39 cellular contexts compared by ENCODE assay signal in genomic region chr3:169255506-169255905, GRCh38.
"Had no signal": no experiment of that assay in that cellular context is flagged by ENCODE, and none has a peak within 500 bp of the region (broad histone marks: within the 10 kb centered on the region; RNA-seq: fewer than 3 reads in every experiment).

No MANE protein-coding gene starts in this region.

- H3K36me3 ChIP-seq: adrenal gland, ascending aorta, brain microvascular endothelial cell, breast epithelium, cardiac muscle cell had no signal

- H3K9me3 ChIP-seq: adrenal gland, ascending aorta, body of pancreas, breast epithelium had no signal

- H3K9me3 Mint-ChIP-seq: activated naive CD4-positive, alpha-beta T cell treated with anti-CD3 and anti-CD28 coated beads for 36 hours; activated naive CD4-positive, alpha-beta T cell treated with anti-CD3 and anti-CD28 coated beads, Interleukin-2, amount 10 ng/mL, durations not matched to agents 7 days and 5 days; activated naive CD4-positive, alpha-beta T cell treated with anti-CD3 and anti-CD28 coated beads, Interleukin-2, amount 50 U/mL, for 24 hours; activated naive CD4-positive, alpha-beta T cell treated with anti-CD3 and anti-CD28 coated beads, Interleukin-2, amount 50 U/mL, for 72 hours; activated naive CD8-positive, alpha-beta T cell treated with anti-CD3 and anti-CD28 coated beads, Interleukin-2, amount 10 ng/mL, durations not matched to agents 7 days and 5 days; activated naive CD8-positive, alpha-beta T cell treated with anti-CD3 and anti-CD28 coated beads, Interleukin-2, amount 50 U/mL, for 24 hours; activated T-cell treated with anti-CD3 and anti-CD28 coated beads, Interleukin-2, amount 50 U/mL, for 24 hours; activated T-cell treated with anti-CD3 and anti-CD28 coated beads, Interleukin-2, amount 50 U/mL, for 4 hours; activated T-helper 1 cell treated with anti-CD3 and anti-CD28 coated beads, Interleukin-12 subunit alpha, Interleukin-12 subunit beta, Interleukin-2, Interleukin-4 antibody, amounts not matched to agents 30 ng/mL and 10 ng/mL and 1 ng/mL, durations not matched to agents 14 hours and 24 hours and 36 hours; activated T-helper 17 cell treated with anti-CD3 and anti-CD28 coated beads, Interleukin-2, amount 50 U/mL, for 72 hours; activated T-helper 2 cell treated with anti-CD3 and anti-CD28 coated beads, Interferon-gamma antibody, Interleukin-2, Interleukin-4, amounts not matched to agents 10 μg/mL and 5 μg/mL and 100 μg/mL, durations not matched to agents 14 hours and 24 hours and 36 hours; brain; central memory CD8-positive, alpha-beta T cell had no signal

- H3K4me3 ChIP-seq: adrenal gland, ascending aorta, body of pancreas, breast epithelium, cardiac muscle cell had no signal

- H3K4me1 ChIP-seq: adrenal gland, breast epithelium had no signal

- H3K4me3 Mint-ChIP-seq: activated naive CD4-positive, alpha-beta T cell treated with anti-CD3 and anti-CD28 coated beads for 36 hours; activated naive CD4-positive, alpha-beta T cell treated with anti-CD3 and anti-CD28 coated beads, Interleukin-2, amount 10 ng/mL, durations not matched to agents 7 days and 5 days; activated naive CD4-positive, alpha-beta T cell treated with anti-CD3 and anti-CD28 coated beads, Interleukin-2, amount 50 U/mL, for 24 hours; activated naive CD8-positive, alpha-beta T cell; activated naive CD8-positive, alpha-beta T cell treated with anti-CD3 and anti-CD28 coated beads for 36 hours; activated naive CD8-positive, alpha-beta T cell treated with anti-CD3 and anti-CD28 coated beads, Interleukin-2, amount 10 ng/mL, durations not matched to agents 7 days and 5 days; activated naive CD8-positive, alpha-beta T cell treated with anti-CD3 and anti-CD28 coated beads, Interleukin-2, amount 50 U/mL, for 24 hours; activated T-cell treated with anti-CD3 and anti-CD28 coated beads, Interleukin-2, amount 50 U/mL, for 24 hours; activated T-cell treated with anti-CD3 and anti-CD28 coated beads, Interleukin-2, amount 50 U/mL, for 4 hours; activated T-cell treated with anti-CD3 and anti-CD28 coated beads, Interleukin-2, amount 50 U/mL, for 72 hours; activated T-helper 1 cell treated with anti-CD3 and anti-CD28 coated beads, Interleukin-12 subunit alpha, Interleukin-12 subunit beta, Interleukin-2, Interleukin-4 antibody, amounts not matched to agents 30 ng/mL and 10 ng/mL and 1 ng/mL, durations not matched to agents 14 hours and 24 hours and 36 hours; activated T-helper 17 cell treated with anti-CD3 and anti-CD28 coated beads, Interleukin-2, amount 50 U/mL, for 72 hours; brain; central memory CD8-positive, alpha-beta T cell had no signal

- H3K4me1 Mint-ChIP-seq: activated naive CD4-positive, alpha-beta T cell treated with anti-CD3 and anti-CD28 coated beads, Interleukin-2, amount 10 ng/mL, durations not matched to agents 7 days and 5 days; activated naive CD4-positive, alpha-beta T cell treated with anti-CD3 and anti-CD28 coated beads, Interleukin-2, amount 50 U/mL, for 24 hours; activated naive CD8-positive, alpha-beta T cell treated with anti-CD3 and anti-CD28 coated beads for 36 hours; activated naive CD8-positive, alpha-beta T cell treated with anti-CD3 and anti-CD28 coated beads, Interleukin-2, amount 10 ng/mL, durations not matched to agents 7 days and 5 days; activated naive CD8-positive, alpha-beta T cell treated with anti-CD3 and anti-CD28 coated beads, Interleukin-2, amount 50 U/mL, for 24 hours; activated T-helper 17 cell treated with anti-CD3 and anti-CD28 coated beads, Interleukin-2, amount 50 U/mL, for 72 hours; central memory CD8-positive, alpha-beta T cell had no signal

- ATAC-seq: activated naive CD4-positive, alpha-beta T cell treated with anti-CD3 and anti-CD28 coated beads, Interleukin-2, amount 50 U/mL, for 72 hours; activated naive CD8-positive, alpha-beta T cell treated with anti-CD3 and anti-CD28 coated beads, Interleukin-2, amount 50 U/mL, for 24 hours; activated T-cell treated with anti-CD3 and anti-CD28 coated beads, Interleukin-2, amount 50 U/mL, for 4 hours; activated T-cell treated with anti-CD3 and anti-CD28 coated beads, Interleukin-2, amount 50 U/mL, for 72 hours; activated T-helper 17 cell treated with anti-CD3 and anti-CD28 coated beads, Interleukin-2, amount 50 U/mL, for 72 hours; body of pancreas had no signal

- H3K27me3 Mint-ChIP-seq: activated naive CD4-positive, alpha-beta T cell treated with anti-CD3 and anti-CD28 coated beads, Interleukin-2, amount 50 U/mL, for 24 hours; activated naive CD8-positive, alpha-beta T cell treated with anti-CD3 and anti-CD28 coated beads for 36 hours; activated naive CD8-positive, alpha-beta T cell treated with anti-CD3 and anti-CD28 coated beads, Interleukin-2, amount 10 ng/mL, durations not matched to agents 7 days and 5 days; activated naive CD8-positive, alpha-beta T cell treated with anti-CD3 and anti-CD28 coated beads, Interleukin-2, amount 50 U/mL, for 24 hours; activated T-cell treated with anti-CD3 and anti-CD28 coated beads, Interleukin-2, amount 50 U/mL, for 24 hours; activated T-helper 17 cell treated with anti-CD3 and anti-CD28 coated beads, Interleukin-2, amount 50 U/mL, for 72 hours; central memory CD8-positive, alpha-beta T cell had no signal

- H3K27me3 ChIP-seq: ascending aorta, body of pancreas, brain microvascular endothelial cell, cardiac muscle cell had no signal

- H3K27ac ChIP-seq: adrenal gland, ascending aorta, body of pancreas, brain microvascular endothelial cell, breast epithelium, cardiac muscle cell had no signal

- H3K36me3 Mint-ChIP-seq: activated naive CD4-positive, alpha-beta T cell treated with anti-CD3 and anti-CD28 coated beads, Interleukin-2, amount 10 ng/mL, durations not matched to agents 7 days and 5 days; activated naive CD4-positive, alpha-beta T cell treated with anti-CD3 and anti-CD28 coated beads, Interleukin-2, amount 50 U/mL, for 24 hours; activated naive CD4-positive, alpha-beta T cell treated with anti-CD3 and anti-CD28 coated beads, Interleukin-2, amount 50 U/mL, for 72 hours; activated naive CD8-positive, alpha-beta T cell; activated naive CD8-positive, alpha-beta T cell treated with anti-CD3 and anti-CD28 coated beads for 36 hours; activated naive CD8-positive, alpha-beta T cell treated with anti-CD3 and anti-CD28 coated beads, Interleukin-2, amount 10 ng/mL, durations not matched to agents 7 days and 5 days; brain had no signal

- DNase-seq: activated effector memory CD4-positive, alpha-beta T cell treated with anti-CD3 and anti-CD28 coated beads, Interleukin-2, amount 50 U/mL, for 16 hours; activated effector memory CD4-positive, alpha-beta T cell treated with Interleukin-2 at 50 U/mL for 16 hours; activated gamma-delta T cell; activated gamma-delta T cell treated with Interleukin-2 at 50 U/mL for 16 hours; activated naive CD4-positive, alpha-beta T cell; activated naive CD4-positive, alpha-beta T cell treated with anti-CD3 and anti-CD28 coated beads for 36 hours; activated naive CD4-positive, alpha-beta T cell treated with anti-CD3 and anti-CD28 coated beads, Interleukin-2, amount 10 ng/mL, durations not matched to agents 7 days and 5 days; activated naive CD4-positive, alpha-beta T cell treated with anti-CD3 and anti-CD28 coated beads, Interleukin-2, amount 50 U/mL, for 16 hours; activated naive CD4-positive, alpha-beta T cell treated with Interleukin-2 at 50 U/mL for 16 hours; activated naive CD8-positive, alpha-beta T cell treated with anti-CD3 and anti-CD28 coated beads for 36 hours; activated naive CD8-positive, alpha-beta T cell treated with anti-CD3 and anti-CD28 coated beads, Interleukin-2, amount 10 ng/mL, durations not matched to agents 7 days and 5 days; activated naive CD8-positive, alpha-beta T cell treated with anti-CD3 and anti-CD28 coated beads, Interleukin-2, amount 50 U/mL, for 24 hours; activated T-cell treated with anti-CD3 and anti-CD28 coated beads for 4 hours; activated T-cell treated with anti-CD3 and anti-CD28 coated beads, Interleukin-2, amount 50 U/mL, for 1 hour; activated T-cell treated with anti-CD3 and anti-CD28 coated beads, Interleukin-2, amount 50 U/mL, for 24 hours; activated T-cell treated with anti-CD3 and anti-CD28 coated beads, Interleukin-2, amount 50 U/mL, for 4 hours; activated T-cell treated with anti-CD3 and anti-CD28 coated beads, Interleukin-2, amount 50 U/mL, for 48 hours; activated T-cell treated with anti-CD3 and anti-CD28 coated beads, Interleukin-2, amount 50 U/mL, for 72 hours; adrenal gland; amniotic stem cell; amygdala; anterior cingulate cortex; aorta; body of pancreas; brain microvascular endothelial cell; caudate nucleus; central memory CD4-positive, alpha-beta T cell; cerebellar nuclear complex had no signal

- H3K27ac Mint-ChIP-seq: activated naive CD4-positive, alpha-beta T cell treated with anti-CD3 and anti-CD28 coated beads for 36 hours; activated naive CD4-positive, alpha-beta T cell treated with anti-CD3 and anti-CD28 coated beads, Interleukin-2, amount 10 ng/mL, durations not matched to agents 7 days and 5 days; activated naive CD4-positive, alpha-beta T cell treated with anti-CD3 and anti-CD28 coated beads, Interleukin-2, amount 50 U/mL, for 24 hours; activated naive CD4-positive, alpha-beta T cell treated with anti-CD3 and anti-CD28 coated beads, Interleukin-2, amount 50 U/mL, for 72 hours; activated naive CD8-positive, alpha-beta T cell; activated naive CD8-positive, alpha-beta T cell treated with anti-CD3 and anti-CD28 coated beads for 36 hours; activated naive CD8-positive, alpha-beta T cell treated with anti-CD3 and anti-CD28 coated beads, Interleukin-2, amount 10 ng/mL, durations not matched to agents 7 days and 5 days; activated naive CD8-positive, alpha-beta T cell treated with anti-CD3 and anti-CD28 coated beads, Interleukin-2, amount 50 U/mL, for 24 hours; activated T-cell treated with anti-CD3 and anti-CD28 coated beads, Interleukin-2, amount 50 U/mL, for 24 hours; activated T-cell treated with anti-CD3 and anti-CD28 coated beads, Interleukin-2, amount 50 U/mL, for 72 hours; activated T-helper 1 cell treated with anti-CD3 and anti-CD28 coated beads, Interleukin-12 subunit alpha, Interleukin-12 subunit beta, Interleukin-2, Interleukin-4 antibody, amounts not matched to agents 30 ng/mL and 10 ng/mL and 1 ng/mL, durations not matched to agents 14 hours and 24 hours and 36 hours; activated T-helper 17 cell treated with anti-CD3 and anti-CD28 coated beads, Interleukin-2, amount 50 U/mL, for 72 hours; activated T-helper 2 cell treated with anti-CD3 and anti-CD28 coated beads, Interferon-gamma antibody, Interleukin-2, Interleukin-4, amounts not matched to agents 10 μg/mL and 5 μg/mL and 100 μg/mL, durations not matched to agents 14 hours and 24 hours and 36 hours; brain had no signal
